Comparison of ENCODE assay signal across 1 cellular context in the genomic region with DNA sequence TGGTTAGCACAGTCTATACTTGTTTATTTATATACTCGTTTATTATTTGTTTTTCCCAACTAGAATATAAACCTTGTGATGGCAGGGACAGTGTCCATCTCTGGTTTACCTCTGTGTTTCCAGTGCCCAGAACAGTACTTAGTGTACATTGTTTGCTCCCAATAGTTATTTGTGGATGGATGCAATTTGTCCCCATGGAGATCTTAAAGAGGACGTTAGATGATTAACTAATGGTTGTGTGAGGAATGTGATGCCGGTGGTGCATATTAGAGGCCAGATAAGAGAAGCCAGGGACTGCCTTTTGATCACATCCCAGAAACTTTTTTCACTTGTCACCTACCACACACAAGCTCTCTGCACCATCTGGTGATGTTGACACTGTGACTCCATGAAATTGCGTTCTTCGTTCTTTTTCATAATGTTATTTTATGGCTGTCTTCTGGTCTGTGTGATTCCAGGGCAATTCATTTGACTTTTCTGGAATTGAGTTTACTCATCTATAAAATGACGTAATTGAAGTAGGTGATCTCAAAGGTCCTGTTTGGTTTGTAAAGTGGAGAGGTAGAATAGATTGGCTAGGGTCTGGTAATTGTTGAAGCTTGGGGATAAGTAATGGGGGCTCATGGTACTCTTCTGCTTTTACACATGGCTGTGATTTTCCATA.
TF ChIP-seq lines count a peak whose summit lies in the region.

No MANE protein-coding gene starts in this region.

TF ChIP-seq in HEK293, 187 proteins besides CTCF, POLR2A, EP300 and RAD21 (continued from another document):
- TF ChIP-seq ZBTB49 (tag by site-specific recombination; IDR thresholded peaks at IDR 0.05; ENCODE audit: low read depth) (no peak), ZSCAN18 (tag by site-specific recombination; IDR thresholded peaks at IDR 0.05) (no peak), ZNF629 (tag by site-specific recombination; IDR thresholded peaks at IDR 0.05) (peak; percentile 59), ZBTB17 (tag by site-specific recombination; IDR thresholded peaks at IDR 0.05) (no peak), ZBTB21 (tag by site-specific recombination; IDR thresholded peaks at IDR 0.05) (0 out of 2 replicates have a peak, but pooled peaks have one; percentile 31), ZNF146 (tag by site-specific recombination; IDR thresholded peaks at IDR 0.05) (no peak), ZNF335 (tag by site-specific recombination; conservative IDR thresholded peaks at IDR 0.05) (0 out of 2 replicates have a peak, but pooled peaks have one; percentile 11), ZNF324 (tag by site-specific recombination; IDR thresholded peaks at IDR 0.05) (no peak), ZNF266 (tag by site-specific recombination; IDR thresholded peaks at IDR 0.05; ENCODE audit: low read depth) (no peak)
